Comparison of ENCODE assay signal across 12 cellular contexts in the genomic region with DNA sequence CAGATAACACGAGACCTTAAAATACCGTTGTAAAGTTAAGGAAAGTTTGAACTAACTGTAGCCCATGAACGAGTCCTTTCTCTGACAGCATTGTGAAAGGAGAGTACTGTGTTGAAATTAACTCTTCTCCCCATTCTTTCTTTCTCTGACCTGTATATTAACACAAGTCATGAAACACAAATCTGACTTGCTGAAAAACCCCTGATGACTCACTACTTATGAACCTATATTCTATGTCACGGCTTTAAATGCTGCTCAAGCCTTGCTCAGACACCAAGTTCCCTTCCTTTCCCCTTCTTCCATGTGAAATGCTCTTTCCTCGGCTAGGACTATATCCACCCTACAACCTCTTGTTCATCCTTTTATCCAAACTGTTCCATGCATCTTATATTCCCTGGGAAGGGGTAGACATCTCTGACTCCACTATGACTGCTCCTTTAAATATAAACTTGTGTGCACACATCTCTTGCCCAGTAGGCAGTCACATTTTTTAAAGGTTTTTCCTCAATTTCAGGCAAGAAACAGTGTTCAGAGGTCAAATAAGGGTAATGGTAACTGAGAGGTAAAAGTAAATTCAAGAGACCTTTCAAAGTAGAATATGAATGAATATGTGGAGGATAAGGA.
A peak's percentile ranks its signal among the peaks of the same experiment; 100 is the strongest.
DNase-seq lines count a peak whose midpoint lies in the region; ATAC-seq lines count a peak whose summit lies in the region.
"Had no signal": no experiment of that assay in that cellular context is flagged by ENCODE, and none has a peak within 500 bp of the region (broad histone marks: within the 10 kb centered on the region; RNA-seq: fewer than 3 reads in every experiment).

No MANE protein-coding gene starts in this region.

- H2BK12ac ChIP-seq in trophoblast cell (ENCODE audit: low read length), result no peak overlapping the region

- H3K18ac ChIP-seq in trophoblast cell (ENCODE audit: low read length), result no peak overlapping the region

- H3K14ac ChIP-seq in trophoblast cell (ENCODE audit: low read length), result no peak overlapping the region

- no peak overlapping the region for H2AK5ac ChIP-seq in trophoblast cell (ENCODE audit: low read length)

- H3K23ac ChIP-seq in trophoblast cell (ENCODE audit: low read length), result no peak overlapping the region

- H2BK5ac ChIP-seq in trophoblast cell (ENCODE audit: low read depth, low read length, poor library complexity), result no peak overlapping the region

- no peak overlapping the region for H3K4me3 Mint-ChIP-seq in activated T-helper 17 cell treated with anti-CD3 and anti-CD28 coated beads, Interleukin-2, amount 50 U/mL, for 72 hours
- no peak overlapping the region for H3K4me3 Mint-ChIP-seq in activated CD4-positive, alpha-beta T cell treated with anti-CD3 and anti-CD28 coated beads, Interleukin-2, amount 10 ng/mL, durations not matched to agents 7 days and 5 days

- H3K36me3 Mint-ChIP-seq in activated T-helper 17 cell treated with anti-CD3 and anti-CD28 coated beads, Interleukin-2, amount 50 U/mL, for 72 hours (ENCODE audit: low read depth), result no peaks in the 10 kb centered on the region
- no peaks in the 10 kb centered on the region for H3K36me3 Mint-ChIP-seq in activated CD4-positive, alpha-beta T cell treated with anti-CD3 and anti-CD28 coated beads, Interleukin-2, amount 10 ng/mL, durations not matched to agents 7 days and 5 days (ENCODE audit: low read depth)

- no peak overlapping the region for H3K9ac ChIP-seq in trophoblast cell (ENCODE audit: low read length)

- H2BK120ac ChIP-seq in trophoblast cell (ENCODE audit: insufficient read depth, low read length, poor library complexity), result no peak overlapping the region

- H3K27me3 Mint-ChIP-seq in activated T-helper 17 cell treated with anti-CD3 and anti-CD28 coated beads, Interleukin-2, amount 50 U/mL, for 72 hours, result no peaks in the 10 kb centered on the region
- no peaks in the 10 kb centered on the region for H3K27me3 Mint-ChIP-seq in activated CD4-positive, alpha-beta T cell treated with anti-CD3 and anti-CD28 coated beads, Interleukin-2, amount 10 ng/mL, durations not matched to agents 7 days and 5 days

- H4K12ac ChIP-seq in trophoblast cell (ENCODE audit: low read depth, low read length), result no peak overlapping the region

- CTCF ChIA-PET in activated CD4-positive, alpha-beta T cell treated with anti-CD3 and anti-CD28 coated beads, Interleukin-2, amount 10 ng/mL, durations not matched to agents 7 days and 5 days (lab: Charles Lee), result no interaction called here

- WGBS in trophoblast cell (ENCODE audit: extremely low coverage, insufficient coverage, insufficient read length), result no CpG with 5 or more reads among the region's 5 CpGs

- no peak overlapping the region for H3K4me3 ChIP-seq in trophoblast cell (ENCODE audit: low read depth, low read length)

- H3K4me1 Mint-ChIP-seq in activated T-helper 17 cell treated with anti-CD3 and anti-CD28 coated beads, Interleukin-2, amount 50 U/mL, for 72 hours, result no peaks in the 10 kb centered on the region
- no peaks in the 10 kb centered on the region for H3K4me1 Mint-ChIP-seq in activated CD4-positive, alpha-beta T cell treated with anti-CD3 and anti-CD28 coated beads, Interleukin-2, amount 10 ng/mL, durations not matched to agents 7 days and 5 days

- H3K4ac ChIP-seq in trophoblast cell (ENCODE audit: low read depth, low read length), result no peak overlapping the region

- H3K27ac Mint-ChIP-seq in activated T-helper 17 cell treated with anti-CD3 and anti-CD28 coated beads, Interleukin-2, amount 50 U/mL, for 72 hours, result no peak overlapping the region
- H3K27ac Mint-ChIP-seq in activated CD4-positive, alpha-beta T cell treated with anti-CD3 and anti-CD28 coated beads, Interleukin-2, amount 10 ng/mL, durations not matched to agents 7 days and 5 days, result no peak overlapping the region

- POLR2A ChIA-PET in activated CD4-positive, alpha-beta T cell treated with anti-CD3 and anti-CD28 coated beads, Interleukin-2, amount 10 ng/mL, durations not matched to agents 7 days and 5 days (lab: Charles Lee), result no interaction called here

- H3K36me3 ChIP-seq in trophoblast cell (ENCODE audit: control insufficient read depth in 1 of 2, insufficient read depth in 2 of 2, low read length in 2 of 2), result no peaks in the 10 kb centered on the region

- DNase-seq in trophoblast cell, result peak; percentile 19 to 65
- no peak for DNase-seq in mesenteric fat pad (ENCODE audit: low spot score)
- no peak for DNase-seq in activated CD4-positive, alpha-beta T cell treated with anti-CD3 and anti-CD28 coated beads, Interleukin-2, amount 10 ng/mL, durations not matched to agents 7 days and 5 days
- no peak for DNase-seq in globus pallidus (ENCODE audit: low spot score)
- DNase-seq: cerebellar nuclear complex, DMS53, NCI-H82 had no signal

- H3K79me1 ChIP-seq in trophoblast cell (ENCODE audit: low read length), result no peaks in the 10 kb centered on the region

- no peak overlapping the region for H4K91ac ChIP-seq in trophoblast cell (ENCODE audit: low read depth, low read length)

- no peak overlapping the region for H4K8ac ChIP-seq in trophoblast cell (ENCODE audit: low read depth, low read length)

- ATAC-seq in GM19025 (IDR thresholded peaks at IDR 0.05; ENCODE audit: low read depth, unreplicated experiment) (peak; percentile 80), HG02981 (IDR thresholded peaks at IDR 0.05; ENCODE audit: unreplicated experiment) (peak; percentile 65), HG02642 (IDR thresholded peaks at IDR 0.05; ENCODE audit: poor library complexity, unreplicated experiment) (no peak)
- peak; percentile 71 for ATAC-seq in activated T-helper 17 cell treated with anti-CD3 and anti-CD28 coated beads, Interleukin-2, amount 50 U/mL, for 72 hours (replicated peaks)
- ATAC-seq: sciatic nerve had no signal

- no peaks in the 10 kb centered on the region for H3K27me3 ChIP-seq in trophoblast cell (ENCODE audit: insufficient read depth, low read length)

- no peak overlapping the region for H3K4me2 ChIP-seq in trophoblast cell (ENCODE audit: low read length)

- H3K4me1 ChIP-seq in trophoblast cell (ENCODE audit: control insufficient read depth in 1 of 2, insufficient read depth in 2 of 2, low read length in 2 of 2), result no peaks in the 10 kb centered on the region

- no peaks in the 10 kb centered on the region for H3K9me3 ChIP-seq in trophoblast cell (ENCODE audit: insufficient read depth, low read depth, low read length)

- no peaks in the 10 kb centered on the region for H3K9me3 Mint-ChIP-seq in activated T-helper 17 cell treated with anti-CD3 and anti-CD28 coated beads, Interleukin-2, amount 50 U/mL, for 72 hours
- no peaks in the 10 kb centered on the region for H3K9me3 Mint-ChIP-seq in activated CD4-positive, alpha-beta T cell treated with anti-CD3 and anti-CD28 coated beads, Interleukin-2, amount 10 ng/mL, durations not matched to agents 7 days and 5 days

- no peaks in the 10 kb centered on the region for H3K79me2 ChIP-seq in trophoblast cell (ENCODE audit: control insufficient read depth, insufficient read depth, low read length, poor library complexity)

- H3K27ac ChIP-seq in trophoblast cell (ENCODE audit: low read depth, low read length), result no peak overlapping the region

- no peak overlapping the region for H2AFZ ChIP-seq in trophoblast cell (ENCODE audit: insufficient read depth, low read length, poor library complexity)

Comparison
In these comparisons a context has a peak if more than half of its experiments do, and no peak if none do; other contexts are left out.
1. DNase-seq: peak in trophoblast cell (2 of 2); none in mesenteric fat pad (single experiment), activated CD4-positive, alpha-beta T cell treated with anti-CD3 and anti-CD28 coated beads, Interleukin-2, amount 10 ng/mL, durations not matched to agents 7 days and 5 days (single experiment) and globus pallidus (single experiment).